12 cellular contexts compared by ENCODE assay signal in the genomic region with DNA sequence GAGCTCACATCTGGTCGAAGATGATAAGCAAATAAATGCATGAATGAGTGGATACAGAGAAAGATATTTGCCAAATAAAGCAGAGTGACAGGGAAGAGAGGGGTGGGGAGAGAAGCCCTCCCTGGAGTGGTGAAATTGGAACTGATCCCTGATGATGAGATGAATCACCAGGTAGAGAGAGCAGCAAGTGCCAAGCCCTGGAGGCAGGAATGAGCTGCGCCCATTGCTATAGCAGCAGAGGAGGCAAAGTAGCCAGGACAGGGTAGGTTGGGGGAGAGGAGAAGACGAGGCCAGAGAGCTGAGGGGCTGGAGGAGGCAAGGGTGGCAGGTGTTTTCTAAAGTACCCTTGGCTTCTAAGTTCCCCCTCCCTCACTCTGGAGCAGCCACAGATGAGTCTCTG. TPM values are rescaled to one million over a fixed set of nuclear protein-coding genes. Genes with fewer than 3 reads are reported as not detected.
DNase-seq lines count a peak whose midpoint lies in the region; ATAC-seq and TF ChIP-seq lines count a peak whose summit lies in the region.
"Had no signal": no experiment of that assay in that cellular context is flagged by ENCODE, and none has a peak within 500 bp of the region (broad histone marks: within the 10 kb centered on the region; RNA-seq: fewer than 3 reads in every experiment).

No MANE protein-coding gene starts in this region.

- no peak overlapping the region for H3K4me3 Mint-ChIP-seq in activated CD4-positive, alpha-beta T cell treated with anti-CD3 and anti-CD28 coated beads, Interleukin-2, amount 10 ng/mL, durations not matched to agents 7 days and 5 days
- H3K4me3 Mint-ChIP-seq in MCF 10A (ENCODE audit: unreplicated experiment) = no peak overlapping the region

- H2AK5ac ChIP-seq in mesendoderm (ENCODE audit: low read length) = no peak overlapping the region

- CTCF ChIA-PET in activated CD4-positive, alpha-beta T cell treated with anti-CD3 and anti-CD28 coated beads, Interleukin-2, amount 10 ng/mL, durations not matched to agents 7 days and 5 days (lab: Charles Lee) = interaction anchor here (1.6 to 3.2 kb wide), 2 partner anchors 11 to 15 kb away, joined by 4 to 14 read pairs; a partner anchor contains a TSS
- CTCF ChIA-PET in MCF 10A (lab: Yijun Ruan, JAX) = interaction anchor here (0.6 to 1.1 kb wide), 5 partner anchors 9 to 151 kb away, joined by 3 to 4 read pairs (median 3); a partner anchor contains a TSS

- no peak overlapping the region for H3K56ac ChIP-seq in mesendoderm (ENCODE audit: low read length)

- POLR2A ChIA-PET in activated CD4-positive, alpha-beta T cell treated with anti-CD3 and anti-CD28 coated beads, Interleukin-2, amount 10 ng/mL, durations not matched to agents 7 days and 5 days (lab: Charles Lee) = no interaction called here
- POLR2A ChIA-PET in MCF 10A (lab: Yijun Ruan, JAX) = interaction anchor here (0.7 to 1.1 kb wide), 5 partner anchors 10 to 946 kb away, joined by 3 to 5 read pairs (median 3); no protein-coding TSS in a partner anchor

- H3K27me3 ChIP-seq in spleen (replicated peaks in 1 of 7) (no peaks in the 10 kb centered on the region), mesendoderm (ENCODE audit: insufficient read depth, low read length, poor library complexity) (no peaks in the 10 kb centered on the region)

- H2BK5ac ChIP-seq in mesendoderm (ENCODE audit: low read length) = no peak overlapping the region

- H3K18ac ChIP-seq in mesendoderm (ENCODE audit: low read length) = no peak overlapping the region

- no peak overlapping the region for H3K23ac ChIP-seq in mesendoderm (ENCODE audit: low read length)

- no peak overlapping the region for H3K4ac ChIP-seq in mesendoderm (ENCODE audit: low read depth, low read length)

- H4K5ac ChIP-seq in mesendoderm (ENCODE audit: low read length) = no peak overlapping the region

- H3K36me3 Mint-ChIP-seq in activated CD4-positive, alpha-beta T cell treated with anti-CD3 and anti-CD28 coated beads, Interleukin-2, amount 10 ng/mL, durations not matched to agents 7 days and 5 days (ENCODE audit: low read depth) = peaks cover 93% of the 10 kb centered on the region
- H3K36me3 Mint-ChIP-seq in MCF 10A (ENCODE audit: insufficient read depth, unreplicated experiment) = peaks cover 22% of the 10 kb centered on the region

- no TSS peak for BruUV-seq in MCF 10A (replicated peaks; lab: Mats Ljungman, UMichigan)

- H3K9me3 ChIP-seq in spleen = peaks cover 0 to 26% (median 13%) of the 10 kb centered on the region in 8 donors

- H3K4me1 ChIP-seq in spleen (peaks cover 11 to 51% (median 35%) of the 10 kb centered on the region in 6 donors), mesendoderm (ENCODE audit: control insufficient read depth, low read depth, low read length) (no peaks in the 10 kb centered on the region)

- no peak for TF ChIP-seq CTCF in MCF 10A (IDR thresholded peaks at IDR 0.05; ENCODE audit: unreplicated experiment)
- no peak for TF ChIP-seq CTCF in spleen (IDR thresholded peaks at IDR 0.05 in 8 of 11, conservative IDR thresholded peaks at IDR 0.05 in 3 of 11)

- no peak overlapping the region for H4K8ac ChIP-seq in mesendoderm (ENCODE audit: low read depth, low read length)

- no peak for ATAC-seq in HG03442 (IDR thresholded peaks at IDR 0.05; ENCODE audit: unreplicated experiment)
- ATAC-seq in GM19397 (IDR thresholded peaks at IDR 0.05; ENCODE audit: unreplicated experiment) = no peak

- peaks cover 51% of the 10 kb centered on the region for H3K4me1 Mint-ChIP-seq in activated CD4-positive, alpha-beta T cell treated with anti-CD3 and anti-CD28 coated beads, Interleukin-2, amount 10 ng/mL, durations not matched to agents 7 days and 5 days
- peaks cover 24% of the 10 kb centered on the region for H3K4me1 Mint-ChIP-seq in MCF 10A (ENCODE audit: insufficient read depth, unreplicated experiment)

- no peak for TF ChIP-seq POLR2A in spleen (IDR thresholded peaks at IDR 0.05)

- H3K27ac ChIP-seq in spleen = peak overlapping the region in 5 of 8 donors; percentile 37 to 88 (median 74)
- no peak overlapping the region for H3K27ac ChIP-seq in mesendoderm (ENCODE audit: low read depth, low read length)
- H3K27ac ChIP-seq: WERI-Rb-1 had no signal

- H3K36me3 ChIP-seq in spleen (peaks cover 9 to 94% (median 58%) of the 10 kb centered on the region in 6 donors), mesendoderm (ENCODE audit: control insufficient read depth, insufficient read depth, low read length) (peaks cover 8% of the 10 kb centered on the region)

- peaks cover 38% of the 10 kb centered on the region for H3K9me3 Mint-ChIP-seq in activated CD4-positive, alpha-beta T cell treated with anti-CD3 and anti-CD28 coated beads, Interleukin-2, amount 10 ng/mL, durations not matched to agents 7 days and 5 days
- peaks cover 14% of the 10 kb centered on the region for H3K9me3 Mint-ChIP-seq in MCF 10A (ENCODE audit: unreplicated experiment)

- no peak overlapping the region for H2BK120ac ChIP-seq in mesendoderm (ENCODE audit: low read depth, low read length)

- no peak for DNase-seq in activated CD4-positive, alpha-beta T cell treated with anti-CD3 and anti-CD28 coated beads, Interleukin-2, amount 10 ng/mL, durations not matched to agents 7 days and 5 days
- DNase-seq in activated CD4-positive, alpha-beta T cell treated with anti-CD3 and anti-CD28 coated beads for 4 hours = no peak
- DNase-seq in NCI-H345 (lab: John Stamatoyannopoulos, UW) (peak; percentile 82), MCF 10A (ENCODE audit: unreplicated experiment) (peak; percentile 93), spleen (no peak), mesendoderm (no peak)
- DNase-seq: stimulated activated CD4-positive, alpha-beta T cell treated with anti-CD3 and anti-CD28 coated beads, Interleukin-2, amount 100 ng/mL, for 24 hours; WERI-Rb-1 had no signal

- 77 to 87% (median 83%) methylated on average over 3 of the region's 3 CpGs for WGBS in spleen, 5 donors
- no CpG with 5 or more reads among the region's 3 CpGs for WGBS in mesendoderm (ENCODE audit: extremely low coverage, insufficient coverage, low lambda C conversion rate)

- H3K79me2 ChIP-seq in mesendoderm (ENCODE audit: control insufficient read depth, insufficient read depth, low read length) = no peaks in the 10 kb centered on the region

- H2BK15ac ChIP-seq in mesendoderm (replicated peaks; ENCODE audit: low read depth) = no peak overlapping the region

- H3K4me3 ChIP-seq in spleen (no peak overlapping the region), mesendoderm (ENCODE audit: low read length) (no peak overlapping the region)

- H3K9ac ChIP-seq in mesendoderm (ENCODE audit: low read length) = no peak overlapping the region

- H3K27ac Mint-ChIP-seq in activated CD4-positive, alpha-beta T cell treated with anti-CD3 and anti-CD28 coated beads, Interleukin-2, amount 10 ng/mL, durations not matched to agents 7 days and 5 days = peak overlapping the region; percentile 87
- H3K27ac Mint-ChIP-seq in MCF 10A (ENCODE audit: low read depth, unreplicated experiment) = peak overlapping the region; percentile 40

- no peaks in the 10 kb centered on the region for H3K79me1 ChIP-seq in mesendoderm (ENCODE audit: low read length)

- no peak overlapping the region for H3K4me2 ChIP-seq in mesendoderm (ENCODE audit: low read length)

- no peaks in the 10 kb centered on the region for H3K27me3 Mint-ChIP-seq in activated CD4-positive, alpha-beta T cell treated with anti-CD3 and anti-CD28 coated beads, Interleukin-2, amount 10 ng/mL, durations not matched to agents 7 days and 5 days
- H3K27me3 Mint-ChIP-seq in MCF 10A (ENCODE audit: insufficient read depth, unreplicated experiment) = no peaks in the 10 kb centered on the region

- intact Hi-C loops in MCF 10A (cut with micrococcal nuclease) = no loop called here
- intact Hi-C loops in spleen (cut with DNase I; ENCODE audit: low total_unique reads) = no loop called here

RNA-seq across cellular contexts. Expression of a gene that starts 13.7 kb away (rescaled TPM):
- total RNA-seq in activated CD4-positive, alpha-beta T cell treated with anti-CD3 and anti-CD28 coated beads, Interleukin-2, amount 10 ng/mL, durations not matched to agents 7 days and 5 days = 100 to 1,000 TPM; 455 to 524 TPM
- total RNA-seq in MCF 10A (2022) (150 and 159 TPM in 2 replicates), spleen (100 to 1,000 TPM; 132 to 215 (median 162) TPM)
- polyA plus RNA-seq in spleen = 100 to 1,000 TPM; 188 to 235 (median 213) TPM
- 130 TPM for polyA plus RNA-seq in mesendoderm (2013, experiment 1 of 2)
- 134 TPM for polyA plus RNA-seq in mesendoderm (2013, experiment 2 of 2)

RNA-seq across cellular contexts. Expression of a gene that starts 25.2 kb away (rescaled TPM):
- 1 to 10 TPM; 4.5 to 5.0 TPM for total RNA-seq in activated CD4-positive, alpha-beta T cell treated with anti-CD3 and anti-CD28 coated beads, Interleukin-2, amount 10 ng/mL, durations not matched to agents 7 days and 5 days
- total RNA-seq in MCF 10A (2022) (not detected in 2 replicates), spleen (1 to 10 TPM in 6 of 7 donors, not detected in 1; 1.2 to 3.3 (median 2.5) TPM)
- 1 to 10 TPM; 1.6 to 4.4 (median 2.3) TPM for polyA plus RNA-seq in spleen
- 3.8 TPM for polyA plus RNA-seq in mesendoderm (2013, experiment 1 of 2)
- 4.5 TPM for polyA plus RNA-seq in mesendoderm (2013, experiment 2 of 2)
- total RNA-seq: astrocyte, kidney epithelial cell had no signal

RNA-seq across cellular contexts. Expression of a gene that starts 29.6 kb away (rescaled TPM):
- total RNA-seq in activated CD4-positive, alpha-beta T cell treated with anti-CD3 and anti-CD28 coated beads, Interleukin-2, amount 10 ng/mL, durations not matched to agents 7 days and 5 days = 1 to 10 TPM; 1.0 to 1.8 TPM
- total RNA-seq in MCF 10A (2022) (not detected in 2 replicates), spleen (10 to 100 TPM in 3 of 7 donors, 1 to 10 TPM in 2, under 1 TPM in 1, not detected in 1; 0.83 to 18.1 (median 8.0) TPM)
- 10 to 100 TPM in 2 of 3 donors, 1 to 10 TPM in 1; 9.8 to 17.8 (median 16.0) TPM for polyA plus RNA-seq in spleen
- polyA plus RNA-seq in mesendoderm (2013, experiment 1 of 2) = 3.2 TPM
- 3.1 TPM for polyA plus RNA-seq in mesendoderm (2013, experiment 2 of 2)
- total RNA-seq: kidney epithelial cell had no signal

RNA-seq across cellular contexts. Expression of a gene that starts 33.4 kb away (rescaled TPM):
- total RNA-seq in activated CD4-positive, alpha-beta T cell treated with anti-CD3 and anti-CD28 coated beads, Interleukin-2, amount 10 ng/mL, durations not matched to agents 7 days and 5 days = under 1 TPM; 0.37 to 0.40 TPM
- total RNA-seq in MCF 10A (2022) (0.91 TPM in 1 of 2 replicates, not detected in the other), spleen (1 to 10 TPM in 4 of 7 donors, under 1 TPM in 2, not detected in 1; 0.68 to 2.8 (median 1.1) TPM)
- 1 to 10 TPM; 2.4 to 9.7 (median 2.5) TPM for polyA plus RNA-seq in spleen
- polyA plus RNA-seq in mesendoderm (2013, experiment 1 of 2) = 0.34 TPM
- 0.49 TPM for polyA plus RNA-seq in mesendoderm (2013, experiment 2 of 2)
- total RNA-seq: kidney epithelial cell had no signal

RNA-seq across cellular contexts. Expression of a gene that starts 52.6 kb away (rescaled TPM):
- not detected for total RNA-seq in activated CD4-positive, alpha-beta T cell treated with anti-CD3 and anti-CD28 coated beads, Interleukin-2, amount 10 ng/mL, durations not matched to agents 7 days and 5 days
- total RNA-seq in MCF 10A (2022) = 4.3 and 6.9 TPM in 2 replicates
- not detected for total RNA-seq in spleen
- polyA plus RNA-seq in spleen = 1 to 10 TPM in 1 of 3 donors, under 1 TPM in 2; 0.33 to 1.5 (median 0.70) TPM
- polyA plus RNA-seq in mesendoderm (2013, experiment 1 of 2) = 0.10 TPM
- polyA plus RNA-seq in mesendoderm (2013, experiment 2 of 2) = 0.10 TPM
- total RNA-seq: astrocyte had no signal

Comparison
In these comparisons a context has a peak if more than half of its experiments do, and no peak if none do; other contexts are left out.
1. DNase-seq: peak in NCI-H345 (single experiment) and MCF 10A (single experiment); none in activated CD4-positive, alpha-beta T cell treated with anti-CD3 and anti-CD28 coated beads, Interleukin-2, amount 10 ng/mL, durations not matched to agents 7 days and 5 days (single experiment), activated CD4-positive, alpha-beta T cell treated with anti-CD3 and anti-CD28 coated beads for 4 hours (0 of 2), spleen (single experiment) and mesendoderm (single experiment).